7 cellular contexts compared by ENCODE assay signal in genomic region chr16:626787-627457, GRCh38. TPM values are rescaled to one million over a fixed set of nuclear protein-coding genes. Genes with fewer than 3 reads are reported as not detected.
DNase-seq lines count a peak whose midpoint lies in the region; ATAC-seq, FAIRE-seq and TF ChIP-seq lines count a peak whose summit lies in the region.
"Had no signal": no experiment of that assay in that cellular context is flagged by ENCODE, and none has a peak within 500 bp of the region (broad histone marks: within the 10 kb centered on the region; RNA-seq: fewer than 3 reads in every experiment).

No MANE protein-coding gene starts in this region.

- peaks cover 0 to 6% of the 10 kb centered on the region in 2 donors for H3K36me3 ChIP-seq in kidney (ENCODE audit: control insufficient read depth in 1 of 2, insufficient read depth in 2 of 2, low read length in 2 of 2)

- no peak overlapping the region for H3K27ac ChIP-seq in kidney (ENCODE audit: low read depth in 2 of 2, low read length in 2 of 2)

- FAIRE-seq in kidney (lab: Jason Lieb, UNC) = no peak

- DNase-seq in HUDEP-2 (lab: John Stamatoyannopoulos, UW; ENCODE audit: unreplicated experiment in 76 of 76) (peak in 55 of 76 experiments; percentile 8 to 76 (median 51)), dedifferentiated amniotic fluid mesenchymal stem cell (ENCODE audit: extremely low spot score) (peak; percentile 95), retinal pigment epithelial cell (ENCODE audit: low read depth) (peak; percentile 72), kidney (no peak)
- DNase-seq: NCI-H187 treated with DMSO at 0.1 percent for 48 hours had no signal

- intact Hi-C loops in kidney (cut with DNase I) = no loop called here

- ATAC-seq in HG02623 (IDR thresholded peaks at IDR 0.05; ENCODE audit: unreplicated experiment) = no peak
- ATAC-seq in GM18517 (IDR thresholded peaks at IDR 0.05; ENCODE audit: unreplicated experiment) = no peak

- TF ChIP-seq CTCF in retinal pigment epithelial cell (conservative IDR thresholded peaks at IDR 0.05; ENCODE audit: low read depth, low read length) (no peak), kidney (IDR thresholded peaks at IDR 0.05; ENCODE audit: borderline replicate concordance, extremely low read depth, insufficient read depth) (no peak)

- H3K4me3 ChIP-seq in retinal pigment epithelial cell (ENCODE audit: low read length) = no peak overlapping the region
- no peak overlapping the region for H3K4me3 ChIP-seq in kidney (ENCODE audit: low read length in 2 of 2)

- H3K9me3 ChIP-seq in kidney (ENCODE audit: control insufficient read depth in 1 of 2, low read length in 2 of 2) = no peaks in the 10 kb centered on the region

- H3K9ac ChIP-seq in kidney (ENCODE audit: low read length in 2 of 2) = no peak overlapping the region

- peaks cover 12 to 25% of the 10 kb centered on the region in 2 donors for H3K4me1 ChIP-seq in kidney (ENCODE audit: control insufficient read depth in 1 of 2, insufficient read depth in 1 of 2, low read depth in 1 of 2, low read length in 2 of 2)

RNA-seq across cellular contexts. Expression of gene WFIKKN1, which starts 3.9 kb away (rescaled TPM):
- total RNA-seq in kidney = 0.69 TPM
- 1.8 TPM for polyA plus RNA-seq in kidney (ENCODE audit: insufficient read depth, low read depth, low replicate concordance)

RNA-seq across cellular contexts. Expression of gene METTL26, which starts 9.2 kb away (rescaled TPM):
- 44.2 TPM for total RNA-seq in kidney
- polyA plus RNA-seq in kidney (ENCODE audit: insufficient read depth, low read depth, low replicate concordance) = 183 TPM

RNA-seq across cellular contexts. Expression of gene MCRIP2, which starts 14.7 kb away (rescaled TPM):
- 36.9 TPM for total RNA-seq in kidney
- polyA plus RNA-seq in kidney (ENCODE audit: insufficient read depth, low read depth, low replicate concordance) = 265 TPM

RNA-seq across cellular contexts. Expression of gene WDR90, which starts 22.2 kb away (rescaled TPM):
- total RNA-seq in kidney = 51.6 TPM
- polyA plus RNA-seq in kidney (ENCODE audit: insufficient read depth, low read depth, low replicate concordance) = 10.6 TPM

RNA-seq across cellular contexts. Expression of gene RAB40C, which starts 37.1 kb away (rescaled TPM):
- total RNA-seq in kidney = 24.0 TPM
- 18.1 TPM for polyA plus RNA-seq in kidney (ENCODE audit: insufficient read depth, low read depth, low replicate concordance)
